ENCODE assay signal across 13 cellular contexts in the genomic region with DNA sequence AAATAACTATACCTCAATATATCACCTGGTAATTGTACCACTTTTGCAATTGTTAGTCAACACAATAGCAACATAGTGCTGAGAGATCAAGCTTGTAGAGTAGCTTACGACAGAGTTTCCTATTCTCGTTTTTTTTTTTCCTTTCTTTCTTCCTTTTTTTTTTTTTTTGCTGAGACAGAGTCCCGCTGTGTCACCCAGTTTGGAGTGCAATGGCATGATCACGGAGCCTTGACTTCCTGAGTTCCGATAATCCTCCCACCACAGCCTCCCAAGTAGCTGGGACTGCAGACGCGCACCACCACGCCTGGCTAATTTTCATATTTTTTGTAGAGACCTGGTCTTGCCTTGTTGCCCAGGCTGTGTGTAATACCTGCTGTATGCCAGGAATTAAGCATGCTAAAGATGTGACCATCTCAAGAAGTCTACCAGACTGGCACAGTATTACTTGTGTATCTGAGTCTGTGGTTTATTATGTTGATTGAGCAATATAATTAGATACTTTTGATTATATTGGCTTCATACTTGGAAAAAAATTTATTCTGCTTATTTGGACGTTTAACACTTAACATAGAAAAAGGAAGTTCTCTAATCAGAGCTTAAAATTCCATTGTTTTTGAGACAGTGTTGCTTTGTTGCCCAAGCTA. TPM values are rescaled to one million over a fixed set of nuclear protein-coding genes. Genes with fewer than 3 reads are reported as not detected.
A peak's percentile ranks its signal among the peaks of the same experiment; 100 is the strongest.
DNase-seq lines count a peak whose midpoint lies in the region; ATAC-seq and TF ChIP-seq lines count a peak whose summit lies in the region.
"Had no signal": no experiment of that assay in that cellular context is flagged by ENCODE, and none has a peak within 500 bp of the region (broad histone marks: within the 10 kb centered on the region; RNA-seq: fewer than 3 reads in every experiment).

No MANE protein-coding gene starts in this region.

- H3K9me3 ChIP-seq in OCI-LY7 (ENCODE audit: low read length) (no peaks in the 10 kb centered on the region), spleen (no peaks in the 10 kb centered on the region), WERI-Rb-1 (ENCODE audit: severe bottlenecking) (no peaks in the 10 kb centered on the region)

- peaks cover 27% of the 10 kb centered on the region for H3K36me3 Mint-ChIP-seq in activated T-cell treated with anti-CD3 and anti-CD28 coated beads, Interleukin-2, amount 50 U/mL, for 4 hours (ENCODE audit: insufficient read depth)
- H3K36me3 Mint-ChIP-seq in dendritic cell treated with granulocyte-macrophage colony-stimulating factor and Interleukin-4, amounts not matched to agents 40 ng/mL and 50 ng/mL, for 4 days (ENCODE audit: low read depth), result peaks cover 49% of the 10 kb centered on the region

- no peak for DNase-seq in activated T-cell treated with anti-CD3 and anti-CD28 coated beads, Interleukin-2, amount 50 U/mL, for 4 hours
- DNase-seq in activated T-cell treated with anti-CD3 and anti-CD28 coated beads, Interleukin-2, amount 50 U/mL, for 48 hours, result no peak
- DNase-seq in OCI-LY7 (ENCODE audit: low spot score), result peak; percentile 27
- DNase-seq in spleen, result peak; percentile 67
- DNase-seq in WERI-Rb-1, result no peak
- DNase-seq in KG1 (lab: John Stamatoyannopoulos, UW), result no peak
- DNase-seq: brain microvascular endothelial cell; glutamatergic neuron; NCI-H1436 treated with DMSO at 0.1 percent for 48 hours; stimulated activated naive CD4-positive, alpha-beta T cell treated with Interleukin-2 at 50 U/mL for 16 hours had no signal

- H3K36me3 ChIP-seq in OCI-LY7 (ENCODE audit: insufficient read depth, low read length), result peaks cover 71% of the 10 kb centered on the region
- H3K36me3 ChIP-seq in spleen, result peaks cover 0 to 12% (median 0%) of the 10 kb centered on the region in 6 donors
- peaks cover 14% of the 10 kb centered on the region for H3K36me3 ChIP-seq in WERI-Rb-1
- H3K36me3 ChIP-seq: brain microvascular endothelial cell had no signal

- peak overlapping the region; percentile 100 for H3K4me3 Mint-ChIP-seq in activated T-cell treated with anti-CD3 and anti-CD28 coated beads, Interleukin-2, amount 50 U/mL, for 4 hours
- H3K4me3 Mint-ChIP-seq in dendritic cell treated with granulocyte-macrophage colony-stimulating factor and Interleukin-4, amounts not matched to agents 40 ng/mL and 50 ng/mL, for 4 days, result peak overlapping the region; percentile 68

- H2AFZ ChIP-seq in OCI-LY7 (ENCODE audit: low read length), result no peak overlapping the region

- H4K20me1 ChIP-seq in OCI-LY7 (ENCODE audit: insufficient read depth, low read length), result peaks cover 65% of the 10 kb centered on the region

- intact Hi-C loops in OCI-LY7 (cut with micrococcal nuclease; ENCODE audit: unreplicated experiment) (no loop called here), spleen (cut with DNase I; ENCODE audit: low total_unique reads) (no loop called here)
- intact Hi-C loops in dendritic cell treated with granulocyte-macrophage colony-stimulating factor and Interleukin-4, amounts not matched to agents 40 ng/mL and 50 ng/mL, for 4 days (cut with micrococcal nuclease), result loop anchor here (1.0 to 5.0 kb wide), 2 partner anchors 60 to 156 kb away; partner anchors contain the start of genes EIF2A, SERP1 and SIAH2

- WGBS in spleen, 5 donors, result 22 to 48% (median 27%) methylated on average over 9 of the region's 9 CpGs

- H3K9me3 Mint-ChIP-seq in activated T-cell treated with anti-CD3 and anti-CD28 coated beads, Interleukin-2, amount 50 U/mL, for 4 hours, result no peaks in the 10 kb centered on the region
- H3K9me3 Mint-ChIP-seq in dendritic cell treated with granulocyte-macrophage colony-stimulating factor and Interleukin-4, amounts not matched to agents 40 ng/mL and 50 ng/mL, for 4 days, result no peaks in the 10 kb centered on the region

- no peak for ATAC-seq in activated T-cell treated with anti-CD3 and anti-CD28 coated beads, Interleukin-2, amount 50 U/mL, for 4 hours
- ATAC-seq in HG03097 (IDR thresholded peaks at IDR 0.05; ENCODE audit: low FRiP score, unreplicated experiment), result no peak
- ATAC-seq: SK-N-SH treated with all-trans-retinoic acid at 6 μM for 48 hours had no signal

- TF ChIP-seq POLR2A in spleen (IDR thresholded peaks at IDR 0.05), result no peak

- no TSS peak for BruUV-seq in OCI-LY7 (replicated peaks; lab: Mats Ljungman, UMichigan)

- H3K27me3 Mint-ChIP-seq in activated T-cell treated with anti-CD3 and anti-CD28 coated beads, Interleukin-2, amount 50 U/mL, for 4 hours (ENCODE audit: low read depth), result no peaks in the 10 kb centered on the region
- no peaks in the 10 kb centered on the region for H3K27me3 Mint-ChIP-seq in dendritic cell treated with granulocyte-macrophage colony-stimulating factor and Interleukin-4, amounts not matched to agents 40 ng/mL and 50 ng/mL, for 4 days

- H3K4me2 ChIP-seq in OCI-LY7 (ENCODE audit: low read length), result peak overlapping the region; percentile 93

- H3K4me1 Mint-ChIP-seq in activated T-cell treated with anti-CD3 and anti-CD28 coated beads, Interleukin-2, amount 50 U/mL, for 4 hours (ENCODE audit: low read depth), result peaks cover 78% of the 10 kb centered on the region
- peaks cover 69% of the 10 kb centered on the region for H3K4me1 Mint-ChIP-seq in dendritic cell treated with granulocyte-macrophage colony-stimulating factor and Interleukin-4, amounts not matched to agents 40 ng/mL and 50 ng/mL, for 4 days (ENCODE audit: low read depth)

- H3K4me3 ChIP-seq in OCI-LY7 (ENCODE audit: low read depth, low read length, poor library complexity, severe bottlenecking) (peak overlapping the region; percentile 88), spleen (peak overlapping the region in 3 of 8 donors; percentile 6 to 80 (median 70)), WERI-Rb-1 (ENCODE audit: low read depth, low read length) (no peak overlapping the region)

- H3K27me3 ChIP-seq in spleen (replicated peaks in 1 of 7) (no peaks in the 10 kb centered on the region), WERI-Rb-1 (ENCODE audit: insufficient read depth, low read depth, severe bottlenecking) (no peaks in the 10 kb centered on the region)
- H3K27me3 ChIP-seq: brain microvascular endothelial cell had no signal

- CTCF ChIA-PET in OCI-LY7 (lab: Charles Lee; ENCODE audit: unreplicated experiment), result interaction anchor here (0.5 kb wide), 1 partner anchor 157 kb away, joined by 4 read pairs; the partner anchor contains the start of gene SIAH2

- H3K79me2 ChIP-seq in OCI-LY7 (ENCODE audit: insufficient read depth, low read depth, low read length), result peaks cover 97% of the 10 kb centered on the region

- H3K27ac ChIP-seq in OCI-LY7 (ENCODE audit: low read depth, low read length, poor library complexity, severe bottlenecking) (peak overlapping the region; percentile 93), spleen (peak overlapping the region; percentile 11 to 99 (median 88)), WERI-Rb-1 (no peak overlapping the region)
- H3K27ac ChIP-seq: brain microvascular endothelial cell had no signal

- H3K27ac Mint-ChIP-seq in dendritic cell treated with granulocyte-macrophage colony-stimulating factor and Interleukin-4, amounts not matched to agents 40 ng/mL and 50 ng/mL, for 4 days, result peak overlapping the region; percentile 80

- TF ChIP-seq CTCF in OCI-LY7 (conservative IDR thresholded peaks at IDR 0.05; ENCODE audit: low read length) (no peak), spleen (IDR thresholded peaks at IDR 0.05 in 8 of 11, conservative IDR thresholded peaks at IDR 0.05 in 3 of 11) (no peak), WERI-Rb-1 (IDR thresholded peaks at IDR 0.05; ENCODE audit: low read depth, low read length) (no peak)

- POLR2A ChIA-PET in OCI-LY7 (lab: Charles Lee), result interaction anchor here (0.5 to 1.2 kb wide), 7 partner anchors 8 to 93 kb away, joined by 3 to 7 read pairs (median 3); no protein-coding TSS in a partner anchor

- H3K9me2 ChIP-seq in OCI-LY7 (ENCODE audit: insufficient read depth, low read length), result no peaks in the 10 kb centered on the region

- peaks cover 56% of the 10 kb centered on the region for H3K4me1 ChIP-seq in OCI-LY7 (ENCODE audit: insufficient read depth, low read length, poor library complexity, severe bottlenecking)
- peaks cover 32 to 89% (median 77%) of the 10 kb centered on the region in 6 donors for H3K4me1 ChIP-seq in spleen

RNA-seq across cellular contexts. Expression of gene SELENOT, which starts 3.0 kb away (rescaled TPM):
- total RNA-seq in activated T-cell treated with anti-CD3 and anti-CD28 coated beads, Interleukin-2, amount 50 U/mL, for 4 hours, result 100 to 1,000 TPM; 158 to 164 (median 162) TPM
- 36.8 and 60.7 TPM in 2 replicates for total RNA-seq in OCI-LY7 (2014; rRNA removed; shearing (Covaris generic))
- 70.1 and 71.8 TPM in 2 replicates for total RNA-seq in OCI-LY7 (2022)
- 100 to 1,000 TPM in 5 of 7 donors, 10 to 100 TPM in 2; 98.2 to 180 (median 117) TPM for total RNA-seq in spleen
- polyA plus RNA-seq in spleen, result 10 to 100 TPM; 34.6 to 71.7 (median 59.5) TPM

RNA-seq across cellular contexts. Expression of gene EIF2A, which starts 59.5 kb away (rescaled TPM):
- 100 to 1,000 TPM; 163 to 180 (median 163) TPM for total RNA-seq in activated T-cell treated with anti-CD3 and anti-CD28 coated beads, Interleukin-2, amount 50 U/mL, for 4 hours
- 85.6 and 86.0 TPM in 2 replicates for total RNA-seq in OCI-LY7 (2014; rRNA removed; shearing (Covaris generic))
- 105 and 130 TPM in 2 replicates for total RNA-seq in OCI-LY7 (2022)
- 100 to 1,000 TPM in 3 of 7 donors, 10 to 100 TPM in 4; 70.9 to 149 (median 79.0) TPM for total RNA-seq in spleen
- polyA plus RNA-seq in spleen, result 10 to 100 TPM; 53.7 to 73.7 (median 73.3) TPM

RNA-seq across cellular contexts. Expression of gene SERP1, which starts 59.8 kb away (rescaled TPM):
- total RNA-seq in activated T-cell treated with anti-CD3 and anti-CD28 coated beads, Interleukin-2, amount 50 U/mL, for 4 hours, result 100 to 1,000 TPM; 161 to 166 (median 165) TPM
- total RNA-seq in OCI-LY7 (2014; rRNA removed; shearing (Covaris generic)), result 182 and 183 TPM in 2 replicates
- total RNA-seq in OCI-LY7 (2022), result 97.4 and 101 TPM in 2 replicates
- 100 to 1,000 TPM in 4 of 7 donors, 10 to 100 TPM in 3; 91.1 to 441 (median 105) TPM for total RNA-seq in spleen
- polyA plus RNA-seq in spleen, result 100 to 1,000 TPM in 1 of 3 donors, 10 to 100 TPM in 2; 64.0 to 104 (median 91.7) TPM

Comparison
In these comparisons a context has a peak if more than half of its experiments do, and no peak if none do; other contexts are left out.
1. DNase-seq: peak in OCI-LY7 (single experiment) and spleen (single experiment); none in activated T-cell treated with anti-CD3 and anti-CD28 coated beads, Interleukin-2, amount 50 U/mL, for 4 hours (single experiment), activated T-cell treated with anti-CD3 and anti-CD28 coated beads, Interleukin-2, amount 50 U/mL, for 48 hours (0 of 2), WERI-Rb-1 (single experiment) and KG1 (single experiment).